8 cellular contexts compared by ENCODE assay signal in the genomic region with DNA sequence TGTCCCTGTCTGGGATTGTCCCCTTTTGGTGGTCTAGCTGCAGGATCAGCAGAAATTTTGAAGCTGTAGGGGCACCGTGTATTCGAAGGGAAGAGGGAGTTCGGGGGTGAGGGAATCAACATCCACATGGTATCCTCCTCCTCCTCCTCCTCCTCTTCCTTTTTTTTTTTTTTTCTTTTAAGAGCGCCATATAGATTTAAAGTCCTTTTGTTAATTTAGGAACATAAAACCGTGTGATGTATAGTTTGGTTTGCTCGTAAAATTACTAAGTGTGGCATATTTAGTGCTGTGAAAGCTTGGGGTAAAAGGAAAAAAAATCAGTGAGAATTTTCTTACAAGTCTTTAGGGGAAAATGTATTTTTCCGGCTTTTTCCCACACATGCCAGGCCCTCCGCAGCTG. TPM values are rescaled to one million over a fixed set of nuclear protein-coding genes. Genes with fewer than 3 reads are reported as not detected.
A peak's percentile ranks its signal among the peaks of the same experiment; 100 is the strongest.
DNase-seq lines count a peak whose midpoint lies in the region; ATAC-seq and TF ChIP-seq lines count a peak whose summit lies in the region.

No MANE protein-coding gene starts in this region.

- TF ChIP-seq POLR2A in vagina (IDR thresholded peaks at IDR 0.05) = no peak
- TF ChIP-seq POLR2A in GM18505 (IDR thresholded peaks at IDR 0.05; ENCODE audit: borderline replicate concordance, extremely low read depth, insufficient read depth, insufficient read length) = no peak

- H3K79me1 ChIP-seq in neuronal stem cell (ENCODE audit: low read depth, low read length) = no peaks in the 10 kb centered on the region

- no peaks in the 10 kb centered on the region for H3K9me3 ChIP-seq in left ventricle myocardium inferior (replicated peaks)
- H3K9me3 ChIP-seq in fibroblast of lung (ENCODE audit: control insufficient read depth, insufficient read depth, low read depth, low read length) = no peaks in the 10 kb centered on the region
- peaks cover 0 to 1% of the 10 kb centered on the region in 2 donors for H3K9me3 ChIP-seq in neuronal stem cell (replicated peaks in 1 of 2; ENCODE audit: control insufficient read depth in 2 of 2, insufficient read depth in 1 of 2, low read depth in 1 of 2, low read length in 2 of 2)
- H3K9me3 ChIP-seq in vagina = no peaks in the 10 kb centered on the region

- WGBS in neuronal stem cell (ENCODE audit: extremely low coverage in 2 of 2, insufficient read length in 2 of 2, insufficient replicate concordance in 1 of 2), 2 donors = no CpG with 5 or more reads among the region's 8 CpGs

- H4K91ac ChIP-seq in neuronal stem cell (ENCODE audit: low read depth, low read length, poor library complexity) = no peak overlapping the region

- intact Hi-C loops in left ventricle myocardium inferior (cut with micrococcal nuclease) = no loop called here
- intact Hi-C loops in Right ventricle myocardium superior (cut with DNase I) = loop anchor here (5.0 kb wide), 1 partner anchor 49 kb away; the partner anchor contains the start of gene GSE1
- intact Hi-C loops in vagina (cut with DNase I) = no loop called here

- DNase-seq in left ventricle myocardium inferior = no peak
- DNase-seq in Right ventricle myocardium superior = no peak
- DNase-seq in fibroblast of lung (ENCODE audit: low read depth in 2 of 2) = no peak
- DNase-seq in neuronal stem cell (ENCODE audit: low spot score) = no peak
- no peak for DNase-seq in vagina (ENCODE audit: extremely low spot score in 2 of 2)
- DNase-seq in NCI-H524 treated with DMSO at 0.1 percent for 48 hours (lab: John Stamatoyannopoulos, UW) = no peak
- no peak for DNase-seq in GOT3 (lab: John Stamatoyannopoulos, UW)

- H3K4me2 ChIP-seq in fibroblast of lung (ENCODE audit: extremely low read depth, insufficient read depth, low read length) = peak overlapping the region; percentile 19
- no peak overlapping the region for H3K4me2 ChIP-seq in neuronal stem cell (ENCODE audit: insufficient read depth, low read length, poor library complexity, severe bottlenecking)

- TF ChIP-seq CTCF in left ventricle myocardium inferior (IDR thresholded peaks at IDR 0.05; ENCODE audit: borderline replicate concordance) = no peak
- TF ChIP-seq CTCF in fibroblast of lung (conservative IDR thresholded peaks at IDR 0.05 in 1 of 2, IDR thresholded peaks at IDR 0.05 in 1 of 2; ENCODE audit: low read depth in 1 of 2, low read length in 2 of 2) = no peak
- TF ChIP-seq CTCF in vagina (IDR thresholded peaks at IDR 0.05) = no peak

- H2AFZ ChIP-seq in fibroblast of lung (ENCODE audit: low read length) = no peak overlapping the region
- no peak overlapping the region for H2AFZ ChIP-seq in neuronal stem cell (ENCODE audit: low read length)

- H2BK15ac ChIP-seq in neuronal stem cell (ENCODE audit: low read length) = no peak overlapping the region

- H3K18ac ChIP-seq in neuronal stem cell (ENCODE audit: low read length) = peak overlapping the region; percentile 21

- H3K36me3 ChIP-seq in left ventricle myocardium inferior (no peaks in the 10 kb centered on the region), fibroblast of lung (ENCODE audit: control insufficient read depth, insufficient read depth, low read length) (no peaks in the 10 kb centered on the region), neuronal stem cell (replicated peaks in 1 of 2; ENCODE audit: control insufficient read depth in 2 of 2, insufficient read depth in 2 of 2, low read length in 2 of 2) (no peaks in the 10 kb centered on the region), vagina (no peaks in the 10 kb centered on the region)

- H3K79me2 ChIP-seq in fibroblast of lung (ENCODE audit: control insufficient read depth, insufficient read depth, low read length) = peaks cover 55% of the 10 kb centered on the region

- H3K9ac ChIP-seq in fibroblast of lung (ENCODE audit: insufficient read depth, low read length) (no peak overlapping the region), neuronal stem cell (ENCODE audit: low read depth, low read length, poor library complexity) (no peak overlapping the region)

- H2BK5ac ChIP-seq in neuronal stem cell (ENCODE audit: low read length) = no peak overlapping the region

- peak overlapping the region; percentile 95 for H2BK12ac ChIP-seq in neuronal stem cell (ENCODE audit: low read length)

- no peaks in the 10 kb centered on the region for H4K20me1 ChIP-seq in fibroblast of lung (ENCODE audit: control insufficient read depth, extremely low read depth, insufficient read depth, low read length)

- H3K4me3 ChIP-seq in left ventricle myocardium inferior (no peak overlapping the region), fibroblast of lung (replicated peaks in 1 of 4; ENCODE audit: control extremely low read depth in 1 of 4, insufficient read depth in 1 of 4, low read depth in 3 of 4, low read length in 4 of 4) (no peak overlapping the region), neuronal stem cell (ENCODE audit: low read length in 2 of 2) (no peak overlapping the region), vagina (no peak overlapping the region)

- H3K27me3 ChIP-seq in left ventricle myocardium inferior (ENCODE audit: low read depth) (no peaks in the 10 kb centered on the region), fibroblast of lung (ENCODE audit: control insufficient read depth, insufficient read depth, low read length) (no peaks in the 10 kb centered on the region), neuronal stem cell (ENCODE audit: control insufficient read depth in 3 of 3, insufficient read depth in 3 of 3, low read depth in 1 of 3, low read length in 3 of 3) (peaks cover 0 to 6% (median 0%) of the 10 kb centered on the region in 3 experiments), vagina (no peaks in the 10 kb centered on the region)

- H2AK5ac ChIP-seq in neuronal stem cell (ENCODE audit: low read depth, low read length) = no peak overlapping the region

- no peak overlapping the region for H4K8ac ChIP-seq in neuronal stem cell (ENCODE audit: low read depth, low read length)

- no peak overlapping the region for H3K23ac ChIP-seq in neuronal stem cell (ENCODE audit: low read depth, low read length, poor library complexity)

- no peak overlapping the region for H3K14ac ChIP-seq in neuronal stem cell (ENCODE audit: low read length)

- H3K27ac ChIP-seq in left ventricle myocardium inferior (replicated peaks) = peak overlapping the region; percentile 48
- H3K27ac ChIP-seq in fibroblast of lung (ENCODE audit: insufficient read depth, low read length) = no peak overlapping the region
- H3K27ac ChIP-seq in neuronal stem cell (replicated peaks; ENCODE audit: low read length) = no peak overlapping the region
- peak overlapping the region; percentile 48 for H3K27ac ChIP-seq in vagina

- ATAC-seq in Right ventricle myocardium superior (ENCODE audit: poor library complexity) = no peak
- no peak for ATAC-seq in GM18505 (IDR thresholded peaks at IDR 0.05; ENCODE audit: unreplicated experiment)

- peaks cover 56% of the 10 kb centered on the region for H3K4me1 ChIP-seq in left ventricle myocardium inferior
- peaks cover 8% of the 10 kb centered on the region for H3K4me1 ChIP-seq in fibroblast of lung (ENCODE audit: control insufficient read depth, extremely low read depth, insufficient read depth, low read length)
- peaks cover 33 to 73% of the 10 kb centered on the region in 2 donors for H3K4me1 ChIP-seq in neuronal stem cell (ENCODE audit: control insufficient read depth in 2 of 2, insufficient read depth in 1 of 2, low read depth in 1 of 2, low read length in 2 of 2)
- peaks cover 75% of the 10 kb centered on the region for H3K4me1 ChIP-seq in vagina

- peak overlapping the region; percentile 21 for H2BK120ac ChIP-seq in neuronal stem cell (ENCODE audit: low read depth, low read length)

- H3K4ac ChIP-seq in neuronal stem cell (ENCODE audit: low read length) = no peak overlapping the region

RNA-seq across cellular contexts. Expression of gene GSE1, which starts 50.1 kb away (rescaled TPM):
- 34.2 TPM for total RNA-seq in left ventricle myocardium inferior
- total RNA-seq in Right ventricle myocardium superior = 30.3 TPM
- total RNA-seq in fibroblast of lung = 31.1 and 35.7 TPM in 2 replicates
- 11.0 and 13.0 TPM in 2 replicates for polyA plus RNA-seq in fibroblast of lung
- 17.9 and 19.8 TPM in 2 replicates for polyA plus RNA-seq in fibroblast of lung (2012)
- 16.8 and 21.8 TPM in 2 replicates for polyA minus RNA-seq in fibroblast of lung (ENCODE audit: low replicate concordance)
- polyA plus RNA-seq in neuronal stem cell (2013, experiment 1 of 2) = 5.7 TPM
- 6.2 TPM for polyA plus RNA-seq in neuronal stem cell (2013, experiment 2 of 2)
- total RNA-seq in vagina = 80.8 TPM

Comparison
In these comparisons a context has a peak if more than half of its experiments do, and no peak if none do; other contexts are left out.
1. H3K27ac ChIP-seq: peak in left ventricle myocardium inferior (single experiment) and vagina (single experiment); none in fibroblast of lung (single experiment) and neuronal stem cell (single experiment).